Comparison of ENCODE assay signal across 1 cellular context in genomic region chr6:137731960-137732616, GRCh38.
TF ChIP-seq lines count a peak whose summit lies in the region.

No MANE protein-coding gene starts in this region.

TF ChIP-seq in HepG2, 621 proteins besides CTCF, POLR2A, EP300 and RAD21 (continued from another document and continues in another):
- TF ChIP-seq FOSL1 (CRISPR knock-in tag; IDR thresholded peaks at IDR 0.05; ENCODE audit: borderline replicate concordance) (peak; percentile 100), EZH2 (conservative IDR thresholded peaks at IDR 0.05; ENCODE audit: low read depth, low read length) (no peak), FOXP1 (IDR thresholded peaks at IDR 0.05) (peak; percentile 57; the same call in 1 of the 2 replicates), FOXP1 (CRISPR knock-in tag; IDR thresholded peaks at IDR 0.05) (peak; percentile 84), FOXO1 (CRISPR knock-in tag; IDR thresholded peaks at IDR 0.05) (peak; percentile 86; the same call in 1 of the 2 replicates), HNF4A (CRISPR knock-in tag; IDR thresholded peaks at IDR 0.05) (peak; percentile 78), ZNF318 (CRISPR knock-in tag; IDR thresholded peaks at IDR 0.05) (no peak), MLXIP (CRISPR knock-in tag; IDR thresholded peaks at IDR 0.05; ENCODE audit: borderline replicate concordance) (peak; percentile 78; the same call in 1 of the 2 replicates), STAT6 (CRISPR knock-in tag; IDR thresholded peaks at IDR 0.05; ENCODE audit: borderline replicate concordance) (peak; percentile 78; the same call in 1 of the 2 replicates), YY1 (IDR thresholded peaks at IDR 0.05; ENCODE audit: insufficient read depth, insufficient replicate concordance, low read depth, low read length) (peak; percentile 77), ZNF644 (CRISPR knock-in tag; IDR thresholded peaks at IDR 0.05; ENCODE audit: low read depth) (peak; percentile 98), ATF4 (CRISPR knock-in tag; IDR thresholded peaks at IDR 0.05) (peak in 1 of 2 experiments; percentile 87; a peak in 2 of 4 replicates), ARNT (IDR thresholded peaks at IDR 0.05) (no peak), HBP1 (CRISPR knock-in tag; IDR thresholded peaks at IDR 0.05; ENCODE audit: low read depth) (no peak), TFE3 (CRISPR knock-in tag; IDR thresholded peaks at IDR 0.05) (peak; percentile 86), TFDP2 (CRISPR knock-in tag; IDR thresholded peaks at IDR 0.05) (peak; percentile 42), ZNF75D (CRISPR knock-in tag; IDR thresholded peaks at IDR 0.05; ENCODE audit: borderline replicate concordance) (no peak), MAZ (IDR thresholded peaks at IDR 0.05; ENCODE audit: borderline replicate concordance, low read depth, low read length) (no peak), MAZ (CRISPR knock-in tag; IDR thresholded peaks at IDR 0.05; ENCODE audit: low read depth) (no peak), GABPA (IDR thresholded peaks at IDR 0.05; ENCODE audit: low read depth, low read length) (no peak), GABPA (CRISPR knock-in tag; IDR thresholded peaks at IDR 0.05; ENCODE audit: low read depth) (peak; percentile 64), PRMT3 (CRISPR knock-in tag; IDR thresholded peaks at IDR 0.05; ENCODE audit: borderline replicate concordance, low read depth) (no peak), MED8 (CRISPR knock-in tag; IDR thresholded peaks at IDR 0.05; ENCODE audit: insufficient replicate concordance) (peak; percentile 73), BCLAF1 (IDR thresholded peaks at IDR 0.05) (no peak), ZMYM4 (CRISPR knock-in tag; IDR thresholded peaks at IDR 0.05) (peak; percentile 71), RFXANK (CRISPR knock-in tag; IDR thresholded peaks at IDR 0.05) (peak; percentile 58; the same call in 1 of the 2 replicates), IRX3 (CRISPR knock-in tag; IDR thresholded peaks at IDR 0.05; ENCODE audit: borderline replicate concordance, low read depth) (no peak), ZNF296 (CRISPR knock-in tag; conservative IDR thresholded peaks at IDR 0.05) (no peak), CBX2 (IDR thresholded peaks at IDR 0.05; ENCODE audit: low read depth, low read length) (no peak), CBX2 (CRISPR knock-in tag; IDR thresholded peaks at IDR 0.05; ENCODE audit: low read depth) (no peak), IKZF5 (CRISPR knock-in tag; IDR thresholded peaks at IDR 0.05) (peak; percentile 81), PTBP1 (IDR thresholded peaks at IDR 0.05; ENCODE audit: low read depth, low read length, poor library complexity, severe bottlenecking) (no peak), AGO2 (optimal IDR thresholded peaks at IDR 0.05; ENCODE audit: low read depth, low read length) (no peak)
